ENCODE assay signal across 1 cellular context in genomic region chr1:28518000-28518744, GRCh38.
A peak's percentile ranks its signal among the peaks of the same experiment; 100 is the strongest.
TF ChIP-seq lines count a peak whose summit lies in the region.

No MANE protein-coding gene starts in this region.

TF ChIP-seq in K562, 482 proteins besides CTCF, POLR2A, EP300 and RAD21 (continued from another document and continues in another):
- TF ChIP-seq ZBTB11 (CRISPR knock-in tag; IDR thresholded peaks at IDR 0.05) (peak in 2 of 3 experiments; percentile 55 to 73; a peak in 3 of 6 replicates), CXXC5 (CRISPR knock-in tag; IDR thresholded peaks at IDR 0.05) (peak; percentile 98), ZNF780A (CRISPR knock-in tag; IDR thresholded peaks at IDR 0.05) (no peak), RBM14 (IDR thresholded peaks at IDR 0.05; ENCODE audit: borderline replicate concordance, insufficient read depth, low read depth, low read length) (no peak), CREBBP (IDR thresholded peaks at IDR 0.05; ENCODE audit: low read depth, low read length) (no peak), GABPB1 (CRISPR knock-in tag; IDR thresholded peaks at IDR 0.05) (0 out of 2 replicates have a peak, but pooled peaks have one; percentile 9), ZNF384 (IDR thresholded peaks at IDR 0.05; ENCODE audit: low read depth, low read length) (peak; percentile 55), RBBP5 (IDR thresholded peaks at IDR 0.05; ENCODE audit: borderline replicate concordance, insufficient read depth, low read length, poor library complexity, severe bottlenecking) (peak; percentile 76), NCOR1 (IDR thresholded peaks at IDR 0.05) (no peak; the same call in 1 of the 2 replicates), SUPT5H (IDR thresholded peaks at IDR 0.05) (peak; percentile 74), ZNF830 (CRISPR knock-in tag; IDR thresholded peaks at IDR 0.05) (peak; percentile 88; the same call in 1 of the 2 replicates), KHSRP (IDR thresholded peaks at IDR 0.05) (no peak), KLF16 (IDR thresholded peaks at IDR 0.05) (peak; percentile 80), PHB2 (IDR thresholded peaks at IDR 0.05; ENCODE audit: low read depth) (no peak), ZBTB9 (CRISPR knock-in tag; IDR thresholded peaks at IDR 0.05) (peak; percentile 90), ARNT (IDR thresholded peaks at IDR 0.05) (no peak), ETV5 (CRISPR knock-in tag; IDR thresholded peaks at IDR 0.05; ENCODE audit: low read depth) (no peak; the same call in 1 of the 2 replicates), BDP1 (IDR thresholded peaks at IDR 0.05; ENCODE audit: insufficient read depth, insufficient read length) (no peak), ERF (CRISPR knock-in tag; IDR thresholded peaks at IDR 0.05) (peak; percentile 92; the same call in 1 of the 2 replicates), ARID2 (IDR thresholded peaks at IDR 0.05) (no peak), BACH1 (tag; IDR thresholded peaks at IDR 0.05) (no peak), CBX2 (IDR thresholded peaks at IDR 0.05; ENCODE audit: insufficient read depth, low read length, poor library complexity, severe bottlenecking) (no peak), CEBPZ (IDR thresholded peaks at IDR 0.05; ENCODE audit: borderline replicate concordance, low read depth, low read length) (no peak), TEAD2 (tag; IDR thresholded peaks at IDR 0.05) (no peak), DDX20 (tag; IDR thresholded peaks at IDR 0.05; ENCODE audit: low read depth) (no peak), TEAD1 (CRISPR knock-in tag; IDR thresholded peaks at IDR 0.05) (peak in 1 of 2 experiments; percentile 31; a peak in 2 of 4 replicates), FOXP4 (CRISPR knock-in tag; IDR thresholded peaks at IDR 0.05; ENCODE audit: borderline replicate concordance) (no peak), ZNF324 (CRISPR knock-in tag; IDR thresholded peaks at IDR 0.05) (no peak), ZNF639 (CRISPR knock-in tag; conservative IDR thresholded peaks at IDR 0.05 in 1 of 2, IDR thresholded peaks at IDR 0.05 in 1 of 2) (no peak; a peak in 1 of 4 replicates), ZNF75A (CRISPR knock-in tag; IDR thresholded peaks at IDR 0.05) (no peak), MEIS2 (IDR thresholded peaks at IDR 0.05; ENCODE audit: partially characterized antibody) (peak; percentile 68), CHD7 (IDR thresholded peaks at IDR 0.05; ENCODE audit: low read depth, low read length) (no peak)
